Comparison of ENCODE assay signal across 14 cellular contexts in the genomic region with DNA sequence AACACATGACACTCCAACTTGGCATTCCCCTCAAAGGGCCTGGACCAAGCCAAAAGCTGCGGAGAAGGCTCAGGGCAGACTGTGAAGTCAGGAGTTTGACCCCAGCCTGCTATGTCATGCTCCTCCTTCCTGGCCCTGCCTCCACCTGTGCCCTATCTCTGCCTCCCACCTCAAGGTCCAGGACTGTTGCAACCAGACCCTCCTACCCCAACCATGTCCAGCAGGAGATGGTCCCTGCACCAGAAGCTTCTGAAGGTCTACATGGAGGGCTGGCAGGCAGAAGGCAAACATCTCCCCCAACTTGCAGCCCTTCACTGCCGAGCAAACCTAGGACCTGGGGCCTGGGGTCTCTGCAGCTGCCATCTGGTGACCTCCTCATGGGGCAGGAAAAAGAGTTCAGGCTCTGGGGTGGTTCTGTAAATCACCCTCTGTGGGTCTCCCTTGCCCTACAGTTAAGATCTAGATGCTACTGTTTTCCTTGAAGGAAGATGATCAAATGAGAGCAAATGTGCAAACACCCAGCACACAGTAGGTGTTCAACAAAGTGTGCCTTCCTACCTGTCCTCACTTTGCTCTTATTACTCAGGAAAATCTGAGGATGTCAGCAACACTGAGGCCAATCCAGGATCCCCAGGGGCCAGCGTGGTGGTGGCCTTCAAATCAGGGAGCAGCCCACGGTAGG. TPM values are rescaled to one million over a fixed set of nuclear protein-coding genes. Genes with fewer than 3 reads are reported as not detected.
A peak's percentile ranks its signal among the peaks of the same experiment; 100 is the strongest.
DNase-seq lines count a peak whose midpoint lies in the region; FAIRE-seq and TF ChIP-seq lines count a peak whose summit lies in the region.
"Had no signal": no experiment of that assay in that cellular context is flagged by ENCODE, and none has a peak within 500 bp of the region (broad histone marks: within the 10 kb centered on the region; RNA-seq: fewer than 3 reads in every experiment).

No MANE protein-coding gene starts in this region.

- no peak for TF ChIP-seq EP300 in ovary (IDR thresholded peaks at IDR 0.05)

- DNase-seq in Karpas-422 = no peak
- DNase-seq in astrocyte (ENCODE audit: low read depth) = no peak
- DNase-seq in osteoblast (ENCODE audit: insufficient read length, low spot score, missing footprints) = peak; percentile 69
- no peak for DNase-seq in ovary
- no peak for DNase-seq in effector CD4-positive, alpha-beta T cell
- DNase-seq in NCI-H2029 (lab: John Stamatoyannopoulos, UW) = no peak

- no peaks in the 10 kb centered on the region; the same call in 1 of the 2 replicates for H4K20me1 ChIP-seq in Karpas-422 (ENCODE audit: insufficient read depth, low read depth, low read length)
- H4K20me1 ChIP-seq in astrocyte (ENCODE audit: insufficient read depth, low read length) = no peaks in the 10 kb centered on the region
- no peaks in the 10 kb centered on the region for H4K20me1 ChIP-seq in osteoblast (ENCODE audit: insufficient read depth, low read length)

- intact Hi-C loops in ovary (cut with DNase I) = loop anchor here (5.0 to 10.0 kb wide), 4 partner anchors 138 to 224 kb away; a partner anchor contains a TSS

- H3K4me3 Mint-ChIP-seq in astrocyte (ENCODE audit: unreplicated experiment) = peak overlapping the region; percentile 14
- H3K4me3 Mint-ChIP-seq: HFFc6 had no signal

- H3K79me2 ChIP-seq in Karpas-422 (ENCODE audit: low read length) = 0 out of 2 replicates have a peak, but pooled peaks cover 1% of the 10 kb centered on the region
- no peaks in the 10 kb centered on the region for H3K79me2 ChIP-seq in astrocyte (ENCODE audit: insufficient read depth, low read length)
- H3K79me2 ChIP-seq in osteoblast (ENCODE audit: insufficient read depth, low read length) = no peaks in the 10 kb centered on the region

- H3K27me3 ChIP-seq in Karpas-422 (ENCODE audit: low read length) = no peaks in the 10 kb centered on the region
- peaks cover 13% of the 10 kb centered on the region for H3K27me3 ChIP-seq in astrocyte (ENCODE audit: insufficient read depth, low read length)
- peaks cover 8% of the 10 kb centered on the region for H3K27me3 ChIP-seq in osteoblast (ENCODE audit: insufficient read depth, low read length)
- H3K27me3 ChIP-seq in ovary = no peaks in the 10 kb centered on the region

- H3K36me3 ChIP-seq in Karpas-422 (ENCODE audit: insufficient read depth, low read length) (no peaks in the 10 kb centered on the region), astrocyte (ENCODE audit: insufficient read depth, low read length) (no peaks in the 10 kb centered on the region), osteoblast (ENCODE audit: insufficient read depth, low read length) (no peaks in the 10 kb centered on the region), ovary (no peaks in the 10 kb centered on the region)

- peaks cover 2% of the 10 kb centered on the region for H3K4me1 Mint-ChIP-seq in astrocyte (ENCODE audit: low read depth, unreplicated experiment)

- H3K4me2 ChIP-seq in Karpas-422 (ENCODE audit: low read depth, low read length, poor library complexity, severe bottlenecking) (peak overlapping the region; percentile 48), astrocyte (ENCODE audit: low read length) (no peak overlapping the region), osteoblast (ENCODE audit: insufficient read depth, low read length) (no peak overlapping the region)
- H3K4me2 ChIP-seq: SK-N-SH had no signal

- no peaks in the 10 kb centered on the region for H3K9me2 ChIP-seq in Karpas-422 (replicated peaks; ENCODE audit: insufficient read depth, low read length)
- H3K9me2 ChIP-seq: SK-N-SH had no signal

- H3K9me3 ChIP-seq in Karpas-422 (ENCODE audit: low read length) = no peaks in the 10 kb centered on the region
- H3K9me3 ChIP-seq in astrocyte (ENCODE audit: insufficient read depth, low read depth, low read length) = no peaks in the 10 kb centered on the region
- no peaks in the 10 kb centered on the region for H3K9me3 ChIP-seq in osteoblast (ENCODE audit: low read depth, low read length)
- H3K9me3 ChIP-seq in ovary = no peaks in the 10 kb centered on the region
- H3K9me3 ChIP-seq: SK-N-SH had no signal

- no peaks in the 10 kb centered on the region for H3K9me3 Mint-ChIP-seq in astrocyte (ENCODE audit: unreplicated experiment)
- H3K9me3 Mint-ChIP-seq: CD4-positive, alpha-beta memory T cell; HFFc6; T-helper 1 cell treated with Interleukin-12 subunit alpha and Interleukin-12 subunit beta and Interleukin-4 antibody, amounts not matched to agents 30 μg/mL and 1 μg/mL, for 36 hours had no signal

- TF ChIP-seq POLR2A in ovary (IDR thresholded peaks at IDR 0.05) = no peak

- TF ChIP-seq CTCF in GM12872 (IDR thresholded peaks at IDR 0.05; ENCODE audit: insufficient read depth, low read depth, low read length) (peak; percentile 1; the same call in 1 of the 3 replicates), astrocyte (IDR thresholded peaks at IDR 0.05; ENCODE audit: insufficient read depth, low read depth, low read length) (no peak), osteoblast (IDR thresholded peaks at IDR 0.05; ENCODE audit: extremely low read depth, low read depth, low read length) (no peak), ovary (IDR thresholded peaks at IDR 0.05) (no peak)

- H3K27me3 Mint-ChIP-seq in astrocyte (ENCODE audit: low read depth, unreplicated experiment) = peaks cover 20% of the 10 kb centered on the region

- H3K27ac Mint-ChIP-seq in astrocyte (ENCODE audit: unreplicated experiment) = no peak overlapping the region
- H3K27ac Mint-ChIP-seq: HFFc6 had no signal

- H3K9ac ChIP-seq in Karpas-422 (ENCODE audit: low read length) (peak overlapping the region; percentile 58), astrocyte (ENCODE audit: low read length) (no peak overlapping the region)
- H3K9ac ChIP-seq: GM23248, SK-N-SH had no signal

- WGBS in ovary, 3 donors = 47 to 59% (median 55%) methylated on average over 4 of the region's 4 CpGs

- H3K4me1 ChIP-seq in Karpas-422 (ENCODE audit: low read length) (peaks cover 62% of the 10 kb centered on the region), astrocyte (ENCODE audit: insufficient read depth, low read length) (no peaks in the 10 kb centered on the region), osteoblast (ENCODE audit: insufficient read depth, low read length) (no peaks in the 10 kb centered on the region), ovary (ENCODE audit: insufficient read depth) (no peaks in the 10 kb centered on the region)

- H3K4me3 ChIP-seq in Karpas-422 (ENCODE audit: low read length) (no peak overlapping the region), astrocyte (ENCODE audit: insufficient read depth, low read depth, low read length) (no peak overlapping the region), osteoblast (ENCODE audit: insufficient read depth, low read length) (no peak overlapping the region), ovary (no peak overlapping the region)
- H3K4me3 ChIP-seq: GM23248 had no signal

- H3K27ac ChIP-seq in Karpas-422 (ENCODE audit: low read length) = peak overlapping the region; percentile 100; the same call in 1 of the 2 replicates
- H3K27ac ChIP-seq in astrocyte (ENCODE audit: low read depth, low read length) = no peak overlapping the region
- no peak overlapping the region for H3K27ac ChIP-seq in osteoblast (ENCODE audit: low read depth, low read length)
- H3K27ac ChIP-seq in ovary = no peak overlapping the region
- H3K27ac ChIP-seq: GM23248, HL-60 had no signal

- no peak for FAIRE-seq in astrocyte (lab: Jason Lieb, UNC)

- H2AFZ ChIP-seq in Karpas-422 (ENCODE audit: low read length) (no peak overlapping the region), astrocyte (ENCODE audit: low read depth, low read length) (no peak overlapping the region), osteoblast (ENCODE audit: low read length) (no peak overlapping the region)

- H3K36me3 Mint-ChIP-seq in astrocyte (ENCODE audit: low read depth, unreplicated experiment) = no peaks in the 10 kb centered on the region
- H3K36me3 Mint-ChIP-seq: CD4-positive, alpha-beta memory T cell had no signal

RNA-seq across cellular contexts. Expression of a gene that starts 11.5 kb away (rescaled TPM):
- total RNA-seq in Karpas-422 (2014; rRNA removed; shearing (Covaris generic); ENCODE audit: low replicate concordance) = 172 and 306 TPM in 2 replicates
- total RNA-seq in astrocyte (45.4 and 49.8 TPM in 2 replicates), osteoblast (30.6 and 31.5 TPM in 2 replicates), ovary (10 to 100 TPM; 10.7 to 49.6 (median 42.1) TPM)
- polyA plus RNA-seq in ovary = 10 to 100 TPM in 1 of 2 donors, 1 to 10 TPM in 1; 9.2 to 21.6 TPM

RNA-seq across cellular contexts. Expression of a gene that starts 21.7 kb away (rescaled TPM):
- not detected in 2 replicates for total RNA-seq in Karpas-422 (2014; rRNA removed; shearing (Covaris generic); ENCODE audit: low replicate concordance)
- total RNA-seq in astrocyte (not detected in 2 replicates), osteoblast (not detected in 2 replicates), ovary (under 1 TPM in 1 of 7 donors, not detected in 6; 0.23 TPM)
- polyA plus RNA-seq in ovary = not detected
- total RNA-seq: Calu3; CD4-positive, alpha-beta memory T cell; GM23248; HFFc6 had no signal
- polyA plus RNA-seq: CD4-positive, alpha-beta memory T cell; GM23248; SK-N-SH had no signal

RNA-seq across cellular contexts. Expression of a gene that starts 42.3 kb away (rescaled TPM):
- 3.3 and 4.3 TPM in 2 replicates for total RNA-seq in Karpas-422 (2014; rRNA removed; shearing (Covaris generic); ENCODE audit: low replicate concordance)
- total RNA-seq in astrocyte = 0.32 TPM in 1 of 2 replicates, not detected in the other
- total RNA-seq in osteoblast = under 0.01 TPM in 1 of 2 replicates, not detected in the other
- total RNA-seq in ovary = not detected
- polyA plus RNA-seq in ovary = not detected
- total RNA-seq: GM23248, HFFc6 had no signal
- polyA plus RNA-seq: CD4-positive, alpha-beta memory T cell; GM23248 had no signal

RNA-seq across cellular contexts. Expression of a gene that starts 45.0 kb away (rescaled TPM):
- not detected in 2 replicates for total RNA-seq in Karpas-422 (2014; rRNA removed; shearing (Covaris generic); ENCODE audit: low replicate concordance)
- 0.58 and 0.91 TPM in 2 replicates for total RNA-seq in astrocyte
- total RNA-seq in osteoblast = 0.36 TPM in 1 of 2 replicates, not detected in the other
- 1 to 10 TPM in 1 of 7 donors, under 1 TPM in 1, not detected in 5; 0.10 to 1.6 TPM for total RNA-seq in ovary
- polyA plus RNA-seq in ovary = under 1 TPM in 1 of 2 donors, not detected in 1; 0.96 TPM
- total RNA-seq: GM23248, HFFc6 had no signal
- polyA plus RNA-seq: CD4-positive, alpha-beta memory T cell; GM23248 had no signal

RNA-seq across cellular contexts. Expression of a gene that starts 56.1 kb away (rescaled TPM):
- total RNA-seq in Karpas-422 (2014; rRNA removed; shearing (Covaris generic); ENCODE audit: low replicate concordance) = 5.2 and 7.3 TPM in 2 replicates
- total RNA-seq in astrocyte (not detected in 2 replicates), osteoblast (not detected in 2 replicates), ovary (not detected)
- polyA plus RNA-seq in ovary = not detected
- total RNA-seq: CD4-positive, alpha-beta memory T cell; GM23248 had no signal
- polyA plus RNA-seq: CD4-positive, alpha-beta memory T cell; GM23248; SK-N-SH had no signal
